Comparison of ENCODE assay signal across 15 cellular contexts in genomic region chr20:1346322-1346969, GRCh38. TPM values are rescaled to one million over a fixed set of nuclear protein-coding genes. Genes with fewer than 3 reads are reported as not detected.
DNase-seq lines count a peak whose midpoint lies in the region; ATAC-seq, FAIRE-seq and TF ChIP-seq lines count a peak whose summit lies in the region.
"Had no signal": no experiment of that assay in that cellular context is flagged by ENCODE, and none has a peak within 500 bp of the region (broad histone marks: within the 10 kb centered on the region; RNA-seq: fewer than 3 reads in every experiment).

No MANE protein-coding gene starts in this region.

- CTCF ChIA-PET in activated CD8-positive, alpha-beta T cell treated with anti-CD3 and anti-CD28 coated beads, Interleukin-2, amount 10 ng/mL, durations not matched to agents 7 days and 5 days (lab: Charles Lee) = no interaction called here
- CTCF ChIA-PET in CD8-positive, alpha-beta memory T cell (lab: Charles Lee) = no interaction called here

- TF ChIP-seq CTCF in lower lobe of right lung (IDR thresholded peaks at IDR 0.05) = no peak

- H3K9me3 ChIP-seq in lower lobe of right lung = no peaks in the 10 kb centered on the region
- H3K9me3 ChIP-seq in CD8-positive, alpha-beta memory T cell (ENCODE audit: low read length) = no peaks in the 10 kb centered on the region

- H3K4me3 ChIP-seq in lower lobe of right lung = no peak overlapping the region
- no peak overlapping the region for H3K4me3 ChIP-seq in CD8-positive, alpha-beta memory T cell (ENCODE audit: low read length)

- H3K27ac ChIP-seq in lower lobe of right lung = no peak overlapping the region
- H3K27ac ChIP-seq in CD8-positive, alpha-beta memory T cell (ENCODE audit: low read depth, low read length) = no peak overlapping the region

- peak; percentile 64 for ATAC-seq in activated CD8-positive, alpha-beta T cell treated with anti-CD3 and anti-CD28 coated beads, Interleukin-2, amount 10 ng/mL, durations not matched to agents 7 days and 5 days
- peak; percentile 44 to 52 for ATAC-seq in naive thymus-derived CD8-positive, alpha-beta T cell
- no peak for ATAC-seq in lower lobe of right lung

- peak overlapping the region; percentile 13 for H3K4me3 Mint-ChIP-seq in activated CD4-positive, alpha-beta T cell treated with anti-CD3 and anti-CD28 coated beads, Interleukin-2, amount 10 ng/mL, durations not matched to agents 24 days and 14 days
- peak overlapping the region; percentile 65 for H3K4me3 Mint-ChIP-seq in activated CD8-positive, alpha-beta T cell treated with anti-CD3 and anti-CD28 coated beads, Interleukin-2, amount 10 ng/mL, durations not matched to agents 7 days and 5 days
- H3K4me3 Mint-ChIP-seq in naive thymus-derived CD8-positive, alpha-beta T cell = peak overlapping the region in 8 of 10 donors; percentile 7 to 62 (median 44)
- peak overlapping the region in 2 of 7 donors; percentile 9 to 60 for H3K4me3 Mint-ChIP-seq in CD8-positive, alpha-beta memory T cell

- intact Hi-C loops in activated CD4-positive, alpha-beta T cell treated with anti-CD3 and anti-CD28 coated beads, Interleukin-2, amount 10 ng/mL, durations not matched to agents 24 days and 14 days (cut with micrococcal nuclease) = loop anchor here (1.0 to 2.0 kb wide), 2 partner anchors 11 to 20 kb away; no protein-coding TSS in a partner anchor
- intact Hi-C loops in lower lobe of right lung (cut with DNase I) = no loop called here

- H3K4me1 ChIP-seq in lower lobe of right lung = peaks cover 6% of the 10 kb centered on the region
- H3K4me1 ChIP-seq in CD8-positive, alpha-beta memory T cell (ENCODE audit: insufficient read depth, low read length) = peaks cover 15% of the 10 kb centered on the region

- POLR2A ChIA-PET in activated CD8-positive, alpha-beta T cell treated with anti-CD3 and anti-CD28 coated beads, Interleukin-2, amount 10 ng/mL, durations not matched to agents 7 days and 5 days (lab: Charles Lee) = no interaction called here
- POLR2A ChIA-PET in naive thymus-derived CD8-positive, alpha-beta T cell (lab: Charles Lee) = interaction anchor here (0.6 kb wide), 1 partner anchor 716 kb away, joined by 4 read pairs; no protein-coding TSS in a partner anchor
- POLR2A ChIA-PET in CD8-positive, alpha-beta memory T cell (lab: Charles Lee) = no interaction called here

- H3K36me3 ChIP-seq in lower lobe of right lung = no peaks in the 10 kb centered on the region
- H3K36me3 ChIP-seq in CD8-positive, alpha-beta memory T cell (ENCODE audit: insufficient read depth, low read length) = no peaks in the 10 kb centered on the region

- H3K27me3 Mint-ChIP-seq in activated CD4-positive, alpha-beta T cell treated with anti-CD3 and anti-CD28 coated beads, Interleukin-2, amount 10 ng/mL, durations not matched to agents 24 days and 14 days = no peaks in the 10 kb centered on the region
- no peaks in the 10 kb centered on the region for H3K27me3 Mint-ChIP-seq in activated CD8-positive, alpha-beta T cell treated with anti-CD3 and anti-CD28 coated beads, Interleukin-2, amount 10 ng/mL, durations not matched to agents 7 days and 5 days (ENCODE audit: low read depth)
- H3K27me3 Mint-ChIP-seq in naive thymus-derived CD8-positive, alpha-beta T cell = no peaks in the 10 kb centered on the region
- H3K27me3 Mint-ChIP-seq in CD8-positive, alpha-beta memory T cell = no peaks in the 10 kb centered on the region

- peak; percentile 53 for FAIRE-seq in GM19239 (lab: Jason Lieb, UNC)

- peaks cover 18% of the 10 kb centered on the region for H3K4me1 Mint-ChIP-seq in activated CD4-positive, alpha-beta T cell treated with anti-CD3 and anti-CD28 coated beads, Interleukin-2, amount 10 ng/mL, durations not matched to agents 24 days and 14 days
- peaks cover 33% of the 10 kb centered on the region for H3K4me1 Mint-ChIP-seq in activated CD8-positive, alpha-beta T cell treated with anti-CD3 and anti-CD28 coated beads, Interleukin-2, amount 10 ng/mL, durations not matched to agents 7 days and 5 days (ENCODE audit: low read depth)
- H3K4me1 Mint-ChIP-seq in naive thymus-derived CD8-positive, alpha-beta T cell = peaks cover 25 to 44% (median 37%) of the 10 kb centered on the region in 4 donors
- peaks cover 30 to 56% (median 52%) of the 10 kb centered on the region in 3 donors for H3K4me1 Mint-ChIP-seq in CD8-positive, alpha-beta memory T cell

- peaks cover 42% of the 10 kb centered on the region for H3K36me3 Mint-ChIP-seq in activated CD4-positive, alpha-beta T cell treated with anti-CD3 and anti-CD28 coated beads, Interleukin-2, amount 10 ng/mL, durations not matched to agents 24 days and 14 days (ENCODE audit: low read depth)
- peaks cover 47% of the 10 kb centered on the region for H3K36me3 Mint-ChIP-seq in activated CD8-positive, alpha-beta T cell treated with anti-CD3 and anti-CD28 coated beads, Interleukin-2, amount 10 ng/mL, durations not matched to agents 7 days and 5 days (ENCODE audit: low read depth)
- H3K36me3 Mint-ChIP-seq in naive thymus-derived CD8-positive, alpha-beta T cell = peaks cover 11 to 34% (median 12%) of the 10 kb centered on the region in 3 donors
- H3K36me3 Mint-ChIP-seq in CD8-positive, alpha-beta memory T cell = peaks cover 13 to 29% (median 15%) of the 10 kb centered on the region in 3 donors

- H3K27ac Mint-ChIP-seq in activated CD4-positive, alpha-beta T cell treated with anti-CD3 and anti-CD28 coated beads, Interleukin-2, amount 10 ng/mL, durations not matched to agents 24 days and 14 days = peak overlapping the region; percentile 9
- peak overlapping the region; percentile 88 for H3K27ac Mint-ChIP-seq in activated CD8-positive, alpha-beta T cell treated with anti-CD3 and anti-CD28 coated beads, Interleukin-2, amount 10 ng/mL, durations not matched to agents 7 days and 5 days
- peak overlapping the region in 7 of 10 donors; percentile 5 to 70 (median 51) for H3K27ac Mint-ChIP-seq in naive thymus-derived CD8-positive, alpha-beta T cell
- H3K27ac Mint-ChIP-seq in CD8-positive, alpha-beta memory T cell = peak overlapping the region in 1 of 8 donors; percentile 30

- peaks cover 20% of the 10 kb centered on the region for H3K9me3 Mint-ChIP-seq in activated CD4-positive, alpha-beta T cell treated with anti-CD3 and anti-CD28 coated beads, Interleukin-2, amount 10 ng/mL, durations not matched to agents 24 days and 14 days
- H3K9me3 Mint-ChIP-seq in activated CD8-positive, alpha-beta T cell treated with anti-CD3 and anti-CD28 coated beads, Interleukin-2, amount 10 ng/mL, durations not matched to agents 7 days and 5 days (ENCODE audit: insufficient read depth) = peaks cover 43% of the 10 kb centered on the region
- H3K9me3 Mint-ChIP-seq in naive thymus-derived CD8-positive, alpha-beta T cell = peaks cover 0 to 26% (median 5%) of the 10 kb centered on the region in 9 donors
- H3K9me3 Mint-ChIP-seq in CD8-positive, alpha-beta memory T cell = peaks cover 0 to 6% (median 0%) of the 10 kb centered on the region in 5 donors

- H3K27me3 ChIP-seq in lower lobe of right lung (ENCODE audit: low read depth) = no peaks in the 10 kb centered on the region
- H3K27me3 ChIP-seq in CD8-positive, alpha-beta memory T cell (ENCODE audit: insufficient read depth, low read length, poor library complexity, severe bottlenecking) = no peaks in the 10 kb centered on the region

- peak; percentile 43 for DNase-seq in activated CD4-positive, alpha-beta T cell treated with anti-CD3 and anti-CD28 coated beads, Interleukin-2, amount 10 ng/mL, durations not matched to agents 24 days and 14 days
- no peak for DNase-seq in activated CD4-positive, alpha-beta T cell treated with anti-CD3 and anti-CD28 coated beads for 4 hours
- DNase-seq in GM19239 (ENCODE audit: insufficient read length, low spot score) = no peak
- peak; percentile 18 for DNase-seq in activated CD8-positive, alpha-beta T cell treated with anti-CD3 and anti-CD28 coated beads, Interleukin-2, amount 10 ng/mL, durations not matched to agents 7 days and 5 days
- DNase-seq in naive thymus-derived CD8-positive, alpha-beta T cell = peak in 1 of 10 donors; percentile 19
- no peak for DNase-seq in lower lobe of right lung
- DNase-seq in CD8-positive, alpha-beta memory T cell = no peak
- DNase-seq in DMS53 (lab: John Stamatoyannopoulos, UW) = no peak
- DNase-seq: C1 segment of cervical spinal cord, GOT3, NCI-H1092 treated with DMSO at 0.1 percent for 48 hours, NCI-H1694 treated with DMSO at 0.1 percent for 48 hours, NCI-H2171, NCI-H446 treated with DMSO at 0.1 percent for 48 hours, NCI-H748 treated with DMSO at 0.1 percent for 48 hours had no signal

RNA-seq across cellular contexts. Expression of gene SDCBP2, which starts 17.5 kb away (rescaled TPM):
- total RNA-seq in activated CD4-positive, alpha-beta T cell treated with anti-CD3 and anti-CD28 coated beads, Interleukin-2, amount 10 ng/mL, durations not matched to agents 24 days and 14 days = 2.0 and 3.0 TPM in 2 replicates
- total RNA-seq in activated CD8-positive, alpha-beta T cell treated with anti-CD3 and anti-CD28 coated beads, Interleukin-2, amount 10 ng/mL, durations not matched to agents 7 days and 5 days = 1 to 10 TPM; 1.9 to 2.0 TPM
- 1 to 10 TPM; 2.7 to 3.3 TPM for total RNA-seq in naive thymus-derived CD8-positive, alpha-beta T cell
- polyA plus RNA-seq in naive thymus-derived CD8-positive, alpha-beta T cell = 1 to 10 TPM in 1 of 3 donors, under 1 TPM in 2; 0.81 to 1.5 (median 0.98) TPM
- 10.8 TPM for total RNA-seq in lower lobe of right lung
- total RNA-seq in CD8-positive, alpha-beta memory T cell = 1 to 10 TPM; 3.7 to 4.7 TPM
- polyA plus RNA-seq in CD8-positive, alpha-beta memory T cell = 2.2 TPM

RNA-seq across cellular contexts. Expression of gene FKBP1A, which starts 46.4 kb away (rescaled TPM):
- total RNA-seq in activated CD4-positive, alpha-beta T cell treated with anti-CD3 and anti-CD28 coated beads, Interleukin-2, amount 10 ng/mL, durations not matched to agents 24 days and 14 days = 291 and 292 TPM in 2 replicates
- 100 to 1,000 TPM; 288 to 291 TPM for total RNA-seq in activated CD8-positive, alpha-beta T cell treated with anti-CD3 and anti-CD28 coated beads, Interleukin-2, amount 10 ng/mL, durations not matched to agents 7 days and 5 days
- total RNA-seq in naive thymus-derived CD8-positive, alpha-beta T cell = 10 to 100 TPM; 79.0 to 79.4 TPM
- 10 to 100 TPM; 47.2 to 50.4 (median 50.1) TPM for polyA plus RNA-seq in naive thymus-derived CD8-positive, alpha-beta T cell
- total RNA-seq in lower lobe of right lung = 291 TPM
- total RNA-seq in CD8-positive, alpha-beta memory T cell = 100 to 1,000 TPM; 274 TPM
- 43.1 TPM for polyA plus RNA-seq in CD8-positive, alpha-beta memory T cell

Comparison
In these comparisons a context has a peak if more than half of its experiments do, and no peak if none do; other contexts are left out.
1. DNase-seq: peak in activated CD4-positive, alpha-beta T cell treated with anti-CD3 and anti-CD28 coated beads, Interleukin-2, amount 10 ng/mL, durations not matched to agents 24 days and 14 days (single experiment) and activated CD8-positive, alpha-beta T cell treated with anti-CD3 and anti-CD28 coated beads, Interleukin-2, amount 10 ng/mL, durations not matched to agents 7 days and 5 days (single experiment); none in activated CD4-positive, alpha-beta T cell treated with anti-CD3 and anti-CD28 coated beads for 4 hours (0 of 2), GM19239 (single experiment), lower lobe of right lung (single experiment), CD8-positive, alpha-beta memory T cell (0 of 5) and DMS53 (single experiment).
2. ATAC-seq: peak in activated CD8-positive, alpha-beta T cell treated with anti-CD3 and anti-CD28 coated beads, Interleukin-2, amount 10 ng/mL, durations not matched to agents 7 days and 5 days (single experiment) and naive thymus-derived CD8-positive, alpha-beta T cell (2 of 2); none in lower lobe of right lung (0 of 2).